Comparison of ENCODE assay signal across 11 cellular contexts in genomic region chr3:17810759-17811158, GRCh38.
DNase-seq lines count a peak whose midpoint lies in the region; ATAC-seq, FAIRE-seq and TF ChIP-seq lines count a peak whose summit lies in the region.
"Had no signal": no experiment of that assay in that cellular context is flagged by ENCODE, and none has a peak within 500 bp of the region (broad histone marks: within the 10 kb centered on the region; RNA-seq: fewer than 3 reads in every experiment).

No MANE protein-coding gene starts in this region.

- H3K4me1 ChIP-seq in H9 (ENCODE audit: insufficient read depth, low read length), result no peaks in the 10 kb centered on the region
- no peaks in the 10 kb centered on the region for H3K4me1 ChIP-seq in keratinocyte (ENCODE audit: control insufficient read depth, extremely low read depth, insufficient read depth, low read length)
- peaks cover 8% of the 10 kb centered on the region for H3K4me1 ChIP-seq in CD8-positive, alpha-beta T cell (ENCODE audit: insufficient read depth, low read length)

- FAIRE-seq in keratinocyte (lab: Jason Lieb, UNC), result peak; percentile 82

- H3K18ac ChIP-seq in H9 (ENCODE audit: insufficient read length, low read depth, low read length), result no peak overlapping the region

- H3K23me2 ChIP-seq in H9 (ENCODE audit: insufficient read length, low read depth, low read length, poor library complexity, severe bottlenecking), result no peaks in the 10 kb centered on the region

- no peak overlapping the region for H4K5ac ChIP-seq in H9 (ENCODE audit: insufficient read length, low read depth, low read length)

- TF ChIP-seq CTCF in AG10803 (conservative IDR thresholded peaks at IDR 0.05; ENCODE audit: low read length) (peak; percentile 48), H9 (conservative IDR thresholded peaks at IDR 0.05) (peak; percentile 51), VCaP (conservative IDR thresholded peaks at IDR 0.05) (peak; percentile 34; the same call in 1 of the 2 replicates), keratinocyte (optimal IDR thresholded peaks at IDR 0.05 in 1 of 3, IDR thresholded peaks at IDR 0.05 in 1 of 3, conservative IDR thresholded peaks at IDR 0.05 in 1 of 3; ENCODE audit: extremely low read depth in 1 of 3, insufficient read depth in 2 of 3, low read length in 3 of 3) (peak in 2 of 3 experiments; percentile 27 to 44)
- TF ChIP-seq CTCF in CD8-positive, alpha-beta T cell (IDR thresholded peaks at IDR 0.05), result no peak

- POLR2A ChIA-PET in CD8-positive, alpha-beta T cell (lab: Charles Lee), result no interaction called here

- H3K36me3 Mint-ChIP-seq in H9 (ENCODE audit: insufficient read depth in 1 of 3, low read depth in 3 of 3), result no peaks in the 10 kb centered on the region
- H3K36me3 Mint-ChIP-seq in CD8-positive, alpha-beta T cell, result no peaks in the 10 kb centered on the region
- H3K36me3 Mint-ChIP-seq: brain had no signal

- no peak overlapping the region for H2BK120ac ChIP-seq in H9 (ENCODE audit: low read depth, low read length, poor library complexity, severe bottlenecking)

- no peak overlapping the region for H4K91ac ChIP-seq in H9 (ENCODE audit: insufficient read length, low read depth, low read length)

- H3K9ac ChIP-seq in H9 (ENCODE audit: extremely low read depth, insufficient read length, low read length) (no peak overlapping the region), keratinocyte (ENCODE audit: control insufficient read depth, extremely low read depth, insufficient read depth, low read length) (no peak overlapping the region)

- H3K9me1 ChIP-seq in keratinocyte (ENCODE audit: control insufficient read depth, extremely low read depth, insufficient read depth, low read length), result no peaks in the 10 kb centered on the region

- no peak overlapping the region for H3K23ac ChIP-seq in H9 (ENCODE audit: insufficient read length, low read depth, low read length)

- H3T11ph ChIP-seq in H9 (ENCODE audit: low read length), result no peak overlapping the region

- H3K4me3 ChIP-seq in AG10803 (ENCODE audit: low read length), result no peak overlapping the region
- H3K4me3 ChIP-seq in keratinocyte (ENCODE audit: control insufficient read depth in 2 of 3, extremely low read depth in 1 of 3, insufficient read depth in 2 of 3, low read depth in 1 of 3, low read length in 3 of 3), result no peak overlapping the region
- H3K4me3 ChIP-seq in CD8-positive, alpha-beta T cell (ENCODE audit: low read depth, low read length), result no peak overlapping the region

- H2BK12ac ChIP-seq in H9 (ENCODE audit: insufficient read length, low read depth, low read length), result no peak overlapping the region

- no peaks in the 10 kb centered on the region; the same call in none of the 2 replicates for H3K27me3 Mint-ChIP-seq in H9 (ENCODE audit: low read depth)
- peaks cover 11% of the 10 kb centered on the region for H3K27me3 Mint-ChIP-seq in CD8-positive, alpha-beta T cell (ENCODE audit: low read depth)
- H3K27me3 Mint-ChIP-seq: brain had no signal

- intact Hi-C loops in CD8-positive, alpha-beta T cell (cut with DNase I, micrococcal nuclease), result no loop called here

- H2BK15ac ChIP-seq in H9 (ENCODE audit: low read depth, low read length), result no peak overlapping the region

- peak; percentile 65 for DNase-seq in AG10803 (ENCODE audit: low read depth)
- DNase-seq in H9, result no peak
- no peak for DNase-seq in keratinocyte (ENCODE audit: low read depth, low spot score)
- no peak for DNase-seq in CD8-positive, alpha-beta T cell
- no peak for DNase-seq in COLO668 (lab: John Stamatoyannopoulos, UW; ENCODE audit: unreplicated experiment)
- DNase-seq: NCI-H748 treated with DMSO at 0.1 percent for 48 hours, substantia nigra had no signal

- H3K27ac ChIP-seq in H9 (ENCODE audit: insufficient read length, low read depth, low read length), result no peak overlapping the region
- no peak overlapping the region for H3K27ac ChIP-seq in VCaP
- H3K27ac ChIP-seq in keratinocyte (ENCODE audit: control insufficient read depth, insufficient read depth, low read length), result no peak overlapping the region
- H3K27ac ChIP-seq in CD8-positive, alpha-beta T cell (ENCODE audit: low read depth, low read length), result no peak overlapping the region

- no peak overlapping the region for H3K56ac ChIP-seq in H9 (ENCODE audit: insufficient read length, low read depth, low read length)

- H3K4me2 ChIP-seq in H9 (ENCODE audit: insufficient read depth, insufficient read length, low read length), result no peak overlapping the region
- no peak overlapping the region for H3K4me2 ChIP-seq in keratinocyte (ENCODE audit: control insufficient read depth, extremely low read depth, insufficient read depth, low read depth, low read length)

- H2AK5ac ChIP-seq in H9 (ENCODE audit: insufficient read length, low read length), result no peak overlapping the region

- H3K9me3 Mint-ChIP-seq in H9, result no peaks in the 10 kb centered on the region
- no peaks in the 10 kb centered on the region for H3K9me3 Mint-ChIP-seq in CD8-positive, alpha-beta T cell
- H3K9me3 Mint-ChIP-seq: brain had no signal

- H3K36me3 ChIP-seq in keratinocyte (ENCODE audit: control insufficient read depth in 2 of 2, extremely low read depth in 1 of 2, insufficient read depth in 2 of 2, low read length in 2 of 2), result no peaks in the 10 kb centered on the region
- no peaks in the 10 kb centered on the region for H3K36me3 ChIP-seq in CD8-positive, alpha-beta T cell (ENCODE audit: insufficient read depth, low read length)

- dilution Hi-C loops in keratinocyte (cut with MboI; ENCODE audit: extremely low pct_ligation_motif_present, low sequenced_read_pairs), result no loop called here

- H3K4ac ChIP-seq in H9 (ENCODE audit: low read depth, low read length), result no peak overlapping the region

- H2AFZ ChIP-seq in H9 (ENCODE audit: low read length) (no peak overlapping the region), keratinocyte (ENCODE audit: control insufficient read depth, low read length) (no peak overlapping the region)

- CTCF ChIA-PET in CD8-positive, alpha-beta T cell (lab: Charles Lee), result interaction anchor here (1.7 kb wide), 1 partner anchor 30 kb away, joined by 5 read pairs; no protein-coding TSS in a partner anchor

- H3K9me3 ChIP-seq in H9 (ENCODE audit: control insufficient read depth, low read depth, low read length) (no peaks in the 10 kb centered on the region), keratinocyte (ENCODE audit: control insufficient read depth, low read depth, low read length) (no peaks in the 10 kb centered on the region)
- no peaks in the 10 kb centered on the region for H3K9me3 ChIP-seq in CD8-positive, alpha-beta T cell (ENCODE audit: low read length)

- no peak overlapping the region for H3K14ac ChIP-seq in H9 (ENCODE audit: insufficient read depth, low read length)

- H3K79me2 ChIP-seq in H9 (ENCODE audit: insufficient read depth, low read length), result no peaks in the 10 kb centered on the region
- H3K79me2 ChIP-seq in keratinocyte (ENCODE audit: control insufficient read depth, insufficient read depth, low read length), result no peaks in the 10 kb centered on the region

- no peak overlapping the region for H3K4me3 Mint-ChIP-seq in H9
- H3K4me3 Mint-ChIP-seq in CD8-positive, alpha-beta T cell, result no peak overlapping the region
- H3K4me3 Mint-ChIP-seq: brain had no signal

- H3K27me3 ChIP-seq in H9 (ENCODE audit: insufficient read depth, low read length), result no peaks in the 10 kb centered on the region
- H3K27me3 ChIP-seq in keratinocyte (ENCODE audit: control insufficient read depth, extremely low read depth, insufficient read depth, low read length), result no peaks in the 10 kb centered on the region
- no peaks in the 10 kb centered on the region for H3K27me3 ChIP-seq in CD8-positive, alpha-beta T cell (ENCODE audit: insufficient read depth, low read length)

- no peak for ATAC-seq in CD8-positive, alpha-beta T cell
- ATAC-seq in HG03565 (IDR thresholded peaks at IDR 0.05; ENCODE audit: unreplicated experiment), result no peak
- ATAC-seq in GM19328 (IDR thresholded peaks at IDR 0.05; ENCODE audit: unreplicated experiment), result no peak

- no peaks in the 10 kb centered on the region for H3K4me1 Mint-ChIP-seq in H9
- peaks cover 11% of the 10 kb centered on the region for H3K4me1 Mint-ChIP-seq in CD8-positive, alpha-beta T cell (ENCODE audit: low read depth)

- H3K27ac Mint-ChIP-seq in H9, result no peak overlapping the region; a peak in 1 of 7 replicates
- H3K27ac Mint-ChIP-seq in CD8-positive, alpha-beta T cell, result no peak overlapping the region
- H3K27ac Mint-ChIP-seq: brain had no signal

- H4K20me1 ChIP-seq in H9 (ENCODE audit: control insufficient read depth, insufficient read depth, insufficient read length) (no peaks in the 10 kb centered on the region), keratinocyte (ENCODE audit: control insufficient read depth, extremely low read depth, insufficient read depth, low read length) (no peaks in the 10 kb centered on the region)

- no peak overlapping the region for H2BK20ac ChIP-seq in H9 (ENCODE audit: low read depth, low read length, poor library complexity, severe bottlenecking)

- no peaks in the 10 kb centered on the region for H3K79me1 ChIP-seq in H9 (ENCODE audit: insufficient read depth, low read depth, low read length, poor library complexity, severe bottlenecking)

- no peak overlapping the region for H2BK5ac ChIP-seq in H9 (ENCODE audit: insufficient read length, low read length)

- no peak overlapping the region for H4K8ac ChIP-seq in H9 (replicated peaks; ENCODE audit: insufficient read length, low read depth, low read length)
